1 cellular context compared by ENCODE assay signal in the genomic region with DNA sequence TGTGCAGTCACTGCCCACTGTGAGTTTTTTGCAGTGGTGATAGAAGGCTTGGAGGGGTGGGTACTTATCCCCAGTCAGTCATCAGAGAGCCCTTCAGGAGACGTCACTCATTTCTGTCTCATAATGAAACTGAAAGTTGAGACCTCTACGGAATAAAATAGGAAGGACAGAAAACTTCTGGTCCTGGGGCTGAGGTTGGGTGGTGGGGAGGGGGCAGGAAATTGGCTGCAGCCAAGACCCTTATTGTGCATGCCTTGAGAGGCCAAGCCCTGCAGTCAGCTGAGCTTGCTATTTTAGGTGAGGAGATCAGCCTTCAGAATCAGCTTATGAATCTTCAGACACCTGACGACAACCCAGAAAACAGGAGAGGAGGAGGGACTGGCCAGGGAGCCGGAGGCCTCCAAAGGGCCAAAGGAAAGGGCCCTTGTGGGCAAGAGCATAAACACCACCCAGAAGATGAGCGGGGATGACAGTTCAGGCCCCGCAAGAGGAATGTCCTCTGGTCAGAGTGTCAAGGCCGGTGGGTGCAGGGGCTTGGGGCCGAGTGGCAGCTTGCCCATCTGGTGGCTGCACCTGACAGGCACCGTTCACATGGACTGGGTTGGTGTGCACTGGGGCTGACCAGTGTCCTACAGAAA.
A peak's percentile ranks its signal among the peaks of the same experiment; 100 is the strongest.
TF ChIP-seq lines count a peak whose summit lies in the region.

No MANE protein-coding gene starts in this region.

TF ChIP-seq in K562, 482 proteins besides CTCF, POLR2A, EP300 and RAD21 (continued from another document):
- TF ChIP-seq GMEB1 (CRISPR knock-in tag; IDR thresholded peaks at IDR 0.05) (no peak), ASH1L (IDR thresholded peaks at IDR 0.05; ENCODE audit: borderline replicate concordance, low read depth, partially characterized antibody) (no peak), KLF16 (IDR thresholded peaks at IDR 0.05) (no peak), GATAD2A (IDR thresholded peaks at IDR 0.05) (no peak), TEAD2 (tag; IDR thresholded peaks at IDR 0.05) (no peak)
- TF ChIP-seq, protein P1, sequence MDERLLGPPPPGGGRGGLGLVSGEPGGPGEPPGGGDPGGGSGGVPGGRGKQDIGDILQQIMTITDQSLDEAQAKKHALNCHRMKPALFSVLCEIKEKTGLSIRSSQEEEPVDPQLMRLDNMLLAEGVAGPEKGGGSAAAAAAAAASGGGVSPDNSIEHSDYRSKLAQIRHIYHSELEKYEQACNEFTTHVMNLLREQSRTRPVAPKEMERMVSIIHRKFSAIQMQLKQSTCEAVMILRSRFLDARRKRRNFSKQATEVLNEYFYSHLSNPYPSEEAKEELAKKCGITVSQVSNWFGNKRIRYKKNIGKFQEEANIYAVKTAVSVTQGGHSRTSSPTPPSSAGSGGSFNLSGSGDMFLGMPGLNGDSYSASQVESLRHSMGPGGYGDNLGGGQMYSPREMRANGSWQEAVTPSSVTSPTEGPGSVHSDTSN (CRISPR knock-in tag; IDR thresholded peaks at IDR 0.05; ENCODE audit: low read depth): no peak
- TF ChIP-seq, protein P1 (tag; conservative IDR thresholded peaks at IDR 0.05; ENCODE audit: low read depth): peak; percentile 59
